In genomic region chr2:9655441-9656269, GRCh38 we compare ENCODE assay signal across 8 cellular contexts. TPM values are rescaled to one million over a fixed set of nuclear protein-coding genes. Genes with fewer than 3 reads are reported as not detected.
DNase-seq lines count a peak whose midpoint lies in the region; ATAC-seq, FAIRE-seq and TF ChIP-seq lines count a peak whose summit lies in the region.
"Had no signal": no experiment of that assay in that cellular context is flagged by ENCODE, and none has a peak within 500 bp of the region (broad histone marks: within the 10 kb centered on the region; RNA-seq: fewer than 3 reads in every experiment).

No MANE protein-coding gene starts in this region.

- TF ChIP-seq CTCF in endothelial cell of umbilical vein (IDR thresholded peaks at IDR 0.05; ENCODE audit: extremely low read depth in 1 of 2, insufficient read depth in 1 of 2, low read depth in 1 of 2, low read length in 2 of 2): no peak
- no peak for TF ChIP-seq CTCF in gastroesophageal sphincter (IDR thresholded peaks at IDR 0.05)

- H3K4me3 ChIP-seq in endothelial cell of umbilical vein (replicated peaks in 1 of 3; ENCODE audit: insufficient read depth in 1 of 3, low read depth in 1 of 3, low read length in 3 of 3): no peak overlapping the region
- H3K4me3 ChIP-seq in gastroesophageal sphincter: no peak overlapping the region

- TF ChIP-seq EP300 in gastroesophageal sphincter (IDR thresholded peaks at IDR 0.05): no peak

- peak; percentile 7 for ATAC-seq in GM21528 (IDR thresholded peaks at IDR 0.05; ENCODE audit: low FRiP score, unreplicated experiment)
- no peak for ATAC-seq in left cardiac atrium
- no peak for ATAC-seq in gastroesophageal sphincter

- H3K27me3 ChIP-seq in endothelial cell of umbilical vein (ENCODE audit: control insufficient read depth in 2 of 2, insufficient read depth in 2 of 2, low read length in 2 of 2) (no peaks in the 10 kb centered on the region), gastroesophageal sphincter (no peaks in the 10 kb centered on the region)

- H3K4me1 ChIP-seq in endothelial cell of umbilical vein (ENCODE audit: control insufficient read depth, extremely low read depth, insufficient read depth, low read length) (peaks cover 22% of the 10 kb centered on the region), gastroesophageal sphincter (no peaks in the 10 kb centered on the region)
- H3K4me1 ChIP-seq: parathyroid adenoma had no signal

- no TSS peak for BruUV-seq in endothelial cell of umbilical vein (replicated peaks; lab: Mats Ljungman, UMichigan)

- WGBS in gastroesophageal sphincter (ENCODE audit: low coverage in 1 of 2), 2 donors: 69 to 83% methylated on average over 8 to 10 of the region's 13 CpGs

- H3K9me1 ChIP-seq in endothelial cell of umbilical vein (replicated peaks; ENCODE audit: control insufficient read depth, extremely low read depth, insufficient read depth, low read length): no peaks in the 10 kb centered on the region

- H3K36me3 ChIP-seq in endothelial cell of umbilical vein (ENCODE audit: control insufficient read depth in 2 of 2, extremely low read depth in 1 of 2, insufficient read depth in 2 of 2, low read length in 2 of 2): no peaks in the 10 kb centered on the region
- H3K36me3 ChIP-seq in gastroesophageal sphincter: no peaks in the 10 kb centered on the region

- FAIRE-seq in endothelial cell of umbilical vein (lab: Jason Lieb, UNC): peak; percentile 84

- CTCF ChIA-PET in endothelial cell of umbilical vein (lab: Charles Lee): interaction anchor here (0.9 to 3.2 kb wide), 5 partner anchors 17 to 115 kb away, joined by 3 to 18 read pairs (median 3); partner anchors contain the start of gene YWHAQ

- DNase-seq in RPMI8226 (peak; percentile 38), endothelial cell of umbilical vein (ENCODE audit: low read depth, low spot score) (peak; percentile 71), left cardiac atrium (no peak), 8988T (no peak)
- peak; percentile 79 for DNase-seq in stimulated activated CD8-positive, alpha-beta memory T cell treated with anti-CD3 and anti-CD28 coated beads, Interleukin-4, amount 100 ng/mL, for 48 hours

- peak overlapping the region; percentile 49 for H3K9ac ChIP-seq in endothelial cell of umbilical vein (replicated peaks; ENCODE audit: extremely low read depth, insufficient read depth, low read length)
- H3K9ac ChIP-seq: parathyroid adenoma had no signal

- H3K9me3 ChIP-seq in endothelial cell of umbilical vein (replicated peaks; ENCODE audit: control insufficient read depth, insufficient read depth, low read length) (no peaks in the 10 kb centered on the region), gastroesophageal sphincter (no peaks in the 10 kb centered on the region)

- no peak overlapping the region for H2AFZ ChIP-seq in endothelial cell of umbilical vein (ENCODE audit: low read depth, low read length)
- H2AFZ ChIP-seq: parathyroid adenoma had no signal

- TF ChIP-seq POLR2A in endothelial cell of umbilical vein (IDR thresholded peaks at IDR 0.05; ENCODE audit: low read depth, low read length): no peak
- TF ChIP-seq POLR2A in gastroesophageal sphincter (IDR thresholded peaks at IDR 0.05): no peak

- POLR2A ChIA-PET in endothelial cell of umbilical vein (lab: Charles Lee): interaction anchor here (1.1 kb wide), 1 partner anchor 25 kb away, joined by 3 read pairs; the partner anchor contains the start of gene YWHAQ

- no peaks in the 10 kb centered on the region for H3K79me2 ChIP-seq in endothelial cell of umbilical vein (ENCODE audit: control insufficient read depth, insufficient read depth, low read length)
- H3K79me2 ChIP-seq: parathyroid adenoma had no signal

- peak overlapping the region; percentile 17 for H3K4me2 ChIP-seq in endothelial cell of umbilical vein (ENCODE audit: insufficient read depth, low read length)

- dilution Hi-C loops in endothelial cell of umbilical vein (cut with MboI; ENCODE audit: extremely low pct_ligation_motif_present, low sequenced_read_pairs): no loop called here

- intact Hi-C loops in endothelial cell of umbilical vein (cut with micrococcal nuclease): loop anchor here (2.0 kb wide), 1 partner anchor 17 kb away; no protein-coding TSS in a partner anchor
- intact Hi-C loops in left cardiac atrium (cut with DNase I): no loop called here

- no peaks in the 10 kb centered on the region for H4K20me1 ChIP-seq in endothelial cell of umbilical vein (replicated peaks; ENCODE audit: control insufficient read depth, extremely low read depth, insufficient read depth, low read length)

- H3K27ac ChIP-seq in endothelial cell of umbilical vein (ENCODE audit: insufficient read depth, low read depth, low read length) (peak overlapping the region; percentile 60), gastroesophageal sphincter (no peak overlapping the region)
- H3K27ac ChIP-seq: parathyroid adenoma had no signal

TF ChIP-seq in endothelial cell of umbilical vein, 7 proteins besides CTCF, POLR2A, EP300 and RAD21:
- TF ChIP-seq JUN (IDR thresholded peaks at IDR 0.05; ENCODE audit: borderline replicate concordance, insufficient read depth, insufficient read length, low read depth) (peak; percentile 50), EZH2 (IDR thresholded peaks at IDR 0.05; ENCODE audit: borderline replicate concordance, low read depth, low read length, severe bottlenecking) (no peak), FOS (IDR thresholded peaks at IDR 0.05; ENCODE audit: borderline replicate concordance, insufficient read depth, low read length) (peak; percentile 85), GATA2 (IDR thresholded peaks at IDR 0.05; ENCODE audit: insufficient read depth, insufficient read length, low read depth, low read length) (peak; percentile 94), POLR2AphosphoS5 (IDR thresholded peaks at IDR 0.05; ENCODE audit: insufficient read depth, low read depth, low read length) (no peak), MYC (IDR thresholded peaks at IDR 0.05; ENCODE audit: low read depth, low read length) (no peak)

RNA-seq across cellular contexts. Expression of gene YWHAQ, which starts 24.9 kb away (rescaled TPM):
- 347 and 456 TPM in 2 replicates for total RNA-seq in endothelial cell of umbilical vein
- polyA plus RNA-seq in endothelial cell of umbilical vein: 188 and 217 TPM in 2 replicates
- 256 and 260 TPM in 2 replicates for polyA plus RNA-seq in endothelial cell of umbilical vein (2011; cell fraction: cytosol; rRNA removed)
- polyA plus RNA-seq in endothelial cell of umbilical vein (2011; cell fraction: nucleus; rRNA removed): 100.0 and 127 TPM in 2 replicates
- 374 and 512 TPM in 2 replicates for polyA plus RNA-seq in endothelial cell of umbilical vein (2012)
- polyA minus RNA-seq in endothelial cell of umbilical vein: 197 and 225 TPM in 2 replicates
- 225 TPM for polyA minus RNA-seq in endothelial cell of umbilical vein (2011; cell fraction: cytosol; rRNA and poly(A)+ RNA removed)
- polyA minus RNA-seq in endothelial cell of umbilical vein (2011; cell fraction: nucleus; rRNA and poly(A)+ RNA removed): 75.0 and 81.4 TPM in 2 replicates
- total RNA-seq in left cardiac atrium: 100 to 1,000 TPM; 118 to 207 TPM
- total RNA-seq in gastroesophageal sphincter: 100 to 1,000 TPM; 226 to 282 (median 255) TPM

Comparison
In these comparisons a context has a peak if more than half of its experiments do, and no peak if none do; other contexts are left out.
1. DNase-seq: peak in RPMI8226 (single experiment), endothelial cell of umbilical vein (single experiment) and stimulated activated CD8-positive, alpha-beta memory T cell treated with anti-CD3 and anti-CD28 coated beads, Interleukin-4, amount 100 ng/mL, for 48 hours (single experiment); none in left cardiac atrium (single experiment) and 8988T (single experiment).